15 cellular contexts compared by ENCODE assay signal in genomic region chr7:70460066-70460465, GRCh38.
A peak's percentile ranks its signal among the peaks of the same experiment; 100 is the strongest.
DNase-seq lines count a peak whose midpoint lies in the region; ATAC-seq and TF ChIP-seq lines count a peak whose summit lies in the region.
"Had no signal": no experiment of that assay in that cellular context is flagged by ENCODE, and none has a peak within 500 bp of the region (broad histone marks: within the 10 kb centered on the region; RNA-seq: fewer than 3 reads in every experiment).

No MANE protein-coding gene starts in this region.

- H3K9me3 Mint-ChIP-seq in Caco-2 (ENCODE audit: unreplicated experiment) = no peaks in the 10 kb centered on the region
- H3K9me3 Mint-ChIP-seq in activated naive CD8-positive, alpha-beta T cell treated with anti-CD3 and anti-CD28 coated beads for 36 hours = no peaks in the 10 kb centered on the region
- H3K9me3 Mint-ChIP-seq: CD4-positive, alpha-beta T cell; CD8-positive, alpha-beta memory T cell had no signal

- H3K4me3 ChIP-seq in Caco-2 (ENCODE audit: low read depth, low read length) (no peak overlapping the region), thyroid gland (replicated peaks in 1 of 3) (no peak overlapping the region)
- H3K4me3 ChIP-seq: GM23248 had no signal

- POLR2A ChIA-PET in Caco-2 (lab: Charles Lee) = interaction anchor here (1.0 kb wide), 1 partner anchor 14 kb away, joined by 3 read pairs; no protein-coding TSS in a partner anchor

- intact Hi-C loops in Caco-2 (cut with micrococcal nuclease; ENCODE audit: unreplicated experiment) (no loop called here), thyroid gland (cut with DNase I) (no loop called here)

- no peak overlapping the region for H3K4me3 Mint-ChIP-seq in Caco-2 (ENCODE audit: unreplicated experiment)
- H3K4me3 Mint-ChIP-seq in activated naive CD8-positive, alpha-beta T cell treated with anti-CD3 and anti-CD28 coated beads for 36 hours = no peak overlapping the region
- H3K4me3 Mint-ChIP-seq: CD14-positive monocyte; CD4-positive, alpha-beta T cell; CD8-positive, alpha-beta memory T cell had no signal

- H3K27me3 ChIP-seq in Caco-2 (replicated peaks; ENCODE audit: control insufficient read depth, insufficient read depth, low read length) (no peaks in the 10 kb centered on the region), thyroid gland (no peaks in the 10 kb centered on the region)

- H3K36me3 ChIP-seq in Caco-2 (ENCODE audit: control insufficient read depth, insufficient read depth, low read length) (no peaks in the 10 kb centered on the region), thyroid gland (no peaks in the 10 kb centered on the region)

- 43 to 60% methylated on average over 10 of the region's 10 CpGs for WGBS in thyroid gland, 2 donors

- H3K9me3 ChIP-seq in Caco-2 (no peaks in the 10 kb centered on the region), thyroid gland (no peaks in the 10 kb centered on the region)

- peak overlapping the region; percentile 35 for H3K27ac Mint-ChIP-seq in Caco-2 (ENCODE audit: unreplicated experiment)
- no peak overlapping the region for H3K27ac Mint-ChIP-seq in activated naive CD8-positive, alpha-beta T cell treated with anti-CD3 and anti-CD28 coated beads for 36 hours
- H3K27ac Mint-ChIP-seq: CD14-positive monocyte; CD4-positive, alpha-beta T cell had no signal

- BruUV-seq in Caco-2 (replicated peaks; lab: Mats Ljungman, UMichigan) = no TSS peak

- TF ChIP-seq CTCF in Caco-2 (IDR thresholded peaks at IDR 0.05; ENCODE audit: insufficient read depth in 1 of 2, low read depth in 1 of 2, low read length in 1 of 2, severe bottlenecking in 1 of 2, unreplicated experiment in 1 of 2) (no peak), thyroid gland (IDR thresholded peaks at IDR 0.05) (no peak)

- no peak for ATAC-seq in GM21526 (IDR thresholded peaks at IDR 0.05; ENCODE audit: low FRiP score, unreplicated experiment)

- H3K36me3 Mint-ChIP-seq in Caco-2 (ENCODE audit: insufficient read depth, unreplicated experiment) = no peaks in the 10 kb centered on the region
- no peaks in the 10 kb centered on the region for H3K36me3 Mint-ChIP-seq in activated naive CD8-positive, alpha-beta T cell treated with anti-CD3 and anti-CD28 coated beads for 36 hours
- H3K36me3 Mint-ChIP-seq: CD14-positive monocyte; CD8-positive, alpha-beta memory T cell had no signal

- CTCF ChIA-PET in Caco-2 (lab: Charles Lee) = interaction anchor here (1.1 kb wide), 1 partner anchor 21 kb away, joined by 8 read pairs; no protein-coding TSS in a partner anchor

- TF ChIP-seq POLR2A in thyroid gland (IDR thresholded peaks at IDR 0.05) = no peak

- DNase-seq in Caco-2 (no peak), left kidney (ENCODE audit: low read depth, low spot score) (peak; percentile 51), thyroid gland (peak; percentile 72 to 73)
- no peak for DNase-seq in activated CD4-positive, alpha-beta T cell treated with anti-CD3 and anti-CD28 coated beads for 48 hours
- DNase-seq in activated naive CD8-positive, alpha-beta T cell treated with anti-CD3 and anti-CD28 coated beads for 36 hours = no peak
- DNase-seq: Calu3; CD4-positive, alpha-beta T cell; CD8-positive, alpha-beta memory T cell; DMS53; DMS79 treated with DMSO at 0.1 percent for 48 hours; GM23248; H7; HCEC 1CT had no signal

- H3K4me1 ChIP-seq in Caco-2 = peaks cover 33% of the 10 kb centered on the region
- H3K4me1 ChIP-seq in thyroid gland = peaks cover 47 to 56% of the 10 kb centered on the region in 2 donors

- peaks cover 17% of the 10 kb centered on the region for H3K4me1 Mint-ChIP-seq in Caco-2 (ENCODE audit: low read depth, unreplicated experiment)
- H3K4me1 Mint-ChIP-seq in activated naive CD8-positive, alpha-beta T cell treated with anti-CD3 and anti-CD28 coated beads for 36 hours = peaks cover 25% of the 10 kb centered on the region
- H3K4me1 Mint-ChIP-seq: CD14-positive monocyte had no signal

- H3K27me3 Mint-ChIP-seq in Caco-2 (ENCODE audit: insufficient read depth, unreplicated experiment) = no peaks in the 10 kb centered on the region
- no peaks in the 10 kb centered on the region for H3K27me3 Mint-ChIP-seq in activated naive CD8-positive, alpha-beta T cell treated with anti-CD3 and anti-CD28 coated beads for 36 hours
- H3K27me3 Mint-ChIP-seq: CD4-positive, alpha-beta T cell had no signal

- peak overlapping the region in 1 of 3 donors; percentile 12 for H3K27ac ChIP-seq in thyroid gland
- H3K27ac ChIP-seq: GM23248 had no signal

Comparison
In these comparisons a context has a peak if more than half of its experiments do, and no peak if none do; other contexts are left out.
1. DNase-seq: peak in left kidney (single experiment) and thyroid gland (2 of 2); none in Caco-2 (0 of 2), activated CD4-positive, alpha-beta T cell treated with anti-CD3 and anti-CD28 coated beads for 48 hours (single experiment) and activated naive CD8-positive, alpha-beta T cell treated with anti-CD3 and anti-CD28 coated beads for 36 hours (single experiment).